Comparison of ENCODE assay signal across 12 cellular contexts in genomic region chr1:175201061-175201508, GRCh38. TPM values are rescaled to one million over a fixed set of nuclear protein-coding genes. Genes with fewer than 3 reads are reported as not detected.
A peak's percentile ranks its signal among the peaks of the same experiment; 100 is the strongest.
DNase-seq lines count a peak whose midpoint lies in the region; ATAC-seq and TF ChIP-seq lines count a peak whose summit lies in the region.
"Had no signal": no experiment of that assay in that cellular context is flagged by ENCODE, and none has a peak within 500 bp of the region (broad histone marks: within the 10 kb centered on the region; RNA-seq: fewer than 3 reads in every experiment).

No MANE protein-coding gene starts in this region.

- ATAC-seq in heart right ventricle: peak; percentile 58 to 90 (median 80)
- ATAC-seq: stimulated activated naive CD8-positive, alpha-beta T cell treated with anti-CD3 and anti-CD28 coated beads, Interleukin-15, Interleukin-2, amounts not matched to agents 100 U/mL and 50 U/mL, for 24 hours had no signal

- no peak for TF ChIP-seq CTCF in heart right ventricle (IDR thresholded peaks at IDR 0.05)

- intact Hi-C loops in heart right ventricle (cut with DNase I): loop anchor here in 1 of 10 donors (5.0 kb wide), 1 partner anchor 66 kb away; no protein-coding TSS in a partner anchor

- WGBS in heart right ventricle, 2 donors: 30 to 39% methylated on average over 5 of the region's 5 CpGs

- H3K27ac ChIP-seq in heart right ventricle (peak overlapping the region; percentile 65 to 91 (median 80)), rectal smooth muscle tissue (ENCODE audit: low read depth, low read length) (peak overlapping the region; percentile 54)
- H3K27ac ChIP-seq: neural progenitor cell had no signal

- no peaks in the 10 kb centered on the region for H3K9me3 ChIP-seq in heart right ventricle

- H3K4me3 ChIP-seq in heart right ventricle (peak overlapping the region in 4 of 10 donors; percentile 2 to 17 (median 10)), rectal smooth muscle tissue (ENCODE audit: low read length) (no peak overlapping the region)
- H3K4me3 ChIP-seq: neural progenitor cell had no signal

- no peak overlapping the region for H3K9ac ChIP-seq in rectal smooth muscle tissue (ENCODE audit: low read length)
- H3K9ac ChIP-seq: neural progenitor cell had no signal

- H3K4me1 ChIP-seq in heart right ventricle (peaks cover 8 to 48% (median 33%) of the 10 kb centered on the region in 9 donors), rectal smooth muscle tissue (ENCODE audit: control insufficient read depth, insufficient read depth, low read length) (peaks cover 9% of the 10 kb centered on the region)
- H3K4me1 ChIP-seq: neural progenitor cell had no signal

- H3K36me3 ChIP-seq in heart right ventricle (no peaks in the 10 kb centered on the region), rectal smooth muscle tissue (ENCODE audit: control insufficient read depth, insufficient read depth, low read length) (no peaks in the 10 kb centered on the region)
- H3K36me3 ChIP-seq: neural progenitor cell had no signal

- no peaks in the 10 kb centered on the region for H3K27me3 ChIP-seq in heart right ventricle
- H3K27me3 ChIP-seq in rectal smooth muscle tissue (ENCODE audit: control insufficient read depth, insufficient read depth, low read length): no peaks in the 10 kb centered on the region
- H3K27me3 ChIP-seq: neural progenitor cell had no signal

- DNase-seq in AG20443 (ENCODE audit: low spot score): peak; percentile 24
- DNase-seq in heart right ventricle: peak; percentile 14 to 60
- DNase-seq in NK-92 (lab: John Stamatoyannopoulos, UW; ENCODE audit: unreplicated experiment): no peak
- DNase-seq in NCI-H187 (lab: John Stamatoyannopoulos, UW): no peak
- no peak for DNase-seq in NCI-H748 treated with DMSO at 0.1 percent for 48 hours (lab: John Stamatoyannopoulos, UW)
- DNase-seq in MV-4-11 (lab: John Stamatoyannopoulos, UW): no peak
- DNase-seq: activated CD4-positive, alpha-beta T cell treated with anti-CD3 and anti-CD28 coated beads for 48 hours; activated naive CD4-positive, alpha-beta T cell treated with Interleukin-2 at 50 U/mL for 16 hours; stimulated activated naive CD8-positive, alpha-beta T cell treated with anti-CD3 and anti-CD28 coated beads, Interleukin-15, Interleukin-2, amounts not matched to agents 100 U/mL and 50 U/mL, for 24 hours had no signal

TF ChIP-seq in PFSK-1, 5 proteins besides CTCF, POLR2A, EP300 and RAD21:
- TF ChIP-seq REST (IDR thresholded peaks at IDR 0.05; ENCODE audit: insufficient read depth in 1 of 2, low read depth in 2 of 2, low read length in 2 of 2): peak; percentile 52 to 81; a peak in 3 of 4 replicates
- 0 out of 2 replicates have a peak, but pooled peaks have one; percentile 81 for TF ChIP-seq SIN3A (IDR thresholded peaks at IDR 0.05; ENCODE audit: borderline replicate concordance, insufficient read depth, low read length)
- TF ChIP-seq POLR2AphosphoS5 (IDR thresholded peaks at IDR 0.05; ENCODE audit: low read depth, low read length): 0 out of 2 replicates have a peak, but pooled peaks have one; percentile 25
- no peak for TF ChIP-seq FOXP2 (optimal IDR thresholded peaks at IDR 0.05; ENCODE audit: borderline replicate concordance, extremely low read depth, extremely low read length, insufficient read depth)
- peak; percentile 28; the same call in 1 of the 2 replicates for TF ChIP-seq TAF1 (IDR thresholded peaks at IDR 0.05; ENCODE audit: borderline replicate concordance, insufficient read depth, low read length)
TF ChIP-seq in PFSK-1: peak in this region for 4.

RNA-seq across cellular contexts. Expression of gene KIAA0040, which starts 8.5 kb away (rescaled TPM):
- polyA plus RNA-seq in PFSK-1 (2012; ENCODE audit: insufficient read length, low read depth): not detected
- total RNA-seq in heart right ventricle: 10 to 100 TPM in 6 of 10 donors, 1 to 10 TPM in 4; 6.3 to 37.2 (median 11.1) TPM
- polyA plus RNA-seq in heart right ventricle: 10 to 100 TPM in 1 of 2 donors, 1 to 10 TPM in 1; 8.7 to 13.1 TPM

Comparison
In these comparisons a context has a peak if more than half of its experiments do, and no peak if none do; other contexts are left out.
1. DNase-seq: peak in AG20443 (single experiment) and heart right ventricle (2 of 2); none in NK-92 (single experiment), NCI-H187 (0 of 2), NCI-H748 treated with DMSO at 0.1 percent for 48 hours (single experiment) and MV-4-11 (single experiment).